In genomic region chr2:100819365-100820345, GRCh38 we compare ENCODE assay signal across 8 cellular contexts. TPM values are rescaled to one million over a fixed set of nuclear protein-coding genes. Genes with fewer than 3 reads are reported as not detected.
DNase-seq lines count a peak whose midpoint lies in the region; ATAC-seq and TF ChIP-seq lines count a peak whose summit lies in the region.

Gene NPAS2, plus strand, starts transcription at chr2:100820139. Its CDS starts 84,616 bp downstream, at chr2:100904755.

- POLR2A ChIA-PET in CD4-positive, alpha-beta T cell (lab: Charles Lee): interaction anchor here (1.0 kb wide), 1 partner anchor 178 kb away, joined by 3 read pairs; no protein-coding TSS in a partner anchor

- no peaks in the 10 kb centered on the region for H3K9me3 ChIP-seq in CD4-positive, alpha-beta T cell (ENCODE audit: control insufficient read depth, low read length)

- no peak within 1 kb of the TSS for H3K27ac Mint-ChIP-seq in CD4-positive, alpha-beta T cell
- H3K27ac Mint-ChIP-seq in natural killer cell: no peak within 1 kb of the TSS

- peaks cover 19% of the 10 kb centered on the region for H3K27me3 ChIP-seq in CD4-positive, alpha-beta T cell (ENCODE audit: control insufficient read depth, insufficient read depth, low read length)

- peaks cover 19% of the 10 kb centered on the region for H3K4me1 Mint-ChIP-seq in CD4-positive, alpha-beta T cell (ENCODE audit: low read depth)
- peaks cover 0 to 6% of the 10 kb centered on the region in 2 donors for H3K4me1 Mint-ChIP-seq in natural killer cell

- peak within 1 kb of the TSS; percentile 77 for H3K4me3 Mint-ChIP-seq in CD4-positive, alpha-beta T cell
- no peak within 1 kb of the TSS for H3K4me3 Mint-ChIP-seq in natural killer cell

- CTCF ChIA-PET in CD4-positive, alpha-beta T cell (lab: Charles Lee): no interaction called here

- no peak within 1 kb of the TSS for H3K27ac ChIP-seq in CD4-positive, alpha-beta T cell (ENCODE audit: low read depth, low read length)
- no peak within 1 kb of the TSS for H3K27ac ChIP-seq in adipose tissue (ENCODE audit: low read depth, low read length)

- no peaks in the 10 kb centered on the region for H3K9me3 Mint-ChIP-seq in CD4-positive, alpha-beta T cell
- H3K9me3 Mint-ChIP-seq in natural killer cell: no peaks in the 10 kb centered on the region

- peak in 4 of 10 experiments; percentile 17 to 36 (median 22) for DNase-seq in CD4-positive, alpha-beta T cell
- DNase-seq in Kasumi-1 (lab: John Stamatoyannopoulos, UW): peak; percentile 10 to 14
- DNase-seq in left ventricle myocardium superior: peak; percentile 77
- DNase-seq in pulmonary artery endothelial cell (ENCODE audit: low read depth, low spot score): peak; percentile 29
- no peak for DNase-seq in natural killer cell

- intact Hi-C loops in CD4-positive, alpha-beta T cell (cut with DNase I, micrococcal nuclease): loop anchor here (2.0 to 10.0 kb wide), 4 partner anchors 165 to 209 kb away; no protein-coding TSS in a partner anchor
- intact Hi-C loops in left ventricle myocardium superior (cut with micrococcal nuclease): loop anchor here (5.0 to 10.0 kb wide), 2 partner anchors 87 to 165 kb away; no protein-coding TSS in a partner anchor
- intact Hi-C loops in natural killer cell (cut with micrococcal nuclease): no loop called here

- WGBS in adipose tissue, 3 donors: 1 to 2% (median 1%) methylated on average over 64 to 105 of the region's 105 CpGs

- H3K27me3 Mint-ChIP-seq in CD4-positive, alpha-beta T cell: peaks cover 46% of the 10 kb centered on the region
- H3K27me3 Mint-ChIP-seq in natural killer cell (ENCODE audit: low read depth in 2 of 2): peaks cover 52 to 79% of the 10 kb centered on the region in 2 donors

- H3K36me3 Mint-ChIP-seq in CD4-positive, alpha-beta T cell (ENCODE audit: low read depth): no peaks in the 10 kb centered on the region
- H3K36me3 Mint-ChIP-seq in natural killer cell: no peaks in the 10 kb centered on the region

- no peak for TF ChIP-seq CTCF in CD4-positive, alpha-beta T cell (IDR thresholded peaks at IDR 0.05)
- no peak for TF ChIP-seq CTCF in natural killer cell (IDR thresholded peaks at IDR 0.05)

- ATAC-seq in CD4-positive, alpha-beta T cell (ENCODE audit: poor library complexity): peak; percentile 57
- peak; percentile 60 for ATAC-seq in left ventricle myocardium superior
- no peak for ATAC-seq in HG03039 (IDR thresholded peaks at IDR 0.05; ENCODE audit: unreplicated experiment)
- ATAC-seq in GM21390 (IDR thresholded peaks at IDR 0.05; ENCODE audit: unreplicated experiment): no peak
- ATAC-seq in natural killer cell: no peak

RNA-seq across cellular contexts. Expression of gene NPAS2, which starts in this region (rescaled TPM):
- 10 to 100 TPM in 1 of 2 experiments, 1 to 10 TPM in 1; 9.8 to 10.7 TPM for total RNA-seq in CD4-positive, alpha-beta T cell
- polyA plus RNA-seq in adipose tissue: 10 to 100 TPM; 12.8 to 15.3 (median 15.0) TPM
- total RNA-seq in left ventricle myocardium superior: 40.9 TPM
- 9.8 and 21.6 TPM in 2 replicates for total RNA-seq in pulmonary artery endothelial cell
- not detected for total RNA-seq in natural killer cell

Comparison
In these comparisons a context has a peak if more than half of its experiments do, and no peak if none do; other contexts are left out.
1. RNA of gene NPAS2 (total RNA-seq): 40.9 TPM in left ventricle myocardium superior (single experiment), 9.8 to 10.7 TPM in CD4-positive, alpha-beta T cell and 9.8 to 21.6 TPM in pulmonary artery endothelial cell; not detected in natural killer cell; every median in the first group is over 10 times any median in the second.
2. ATAC-seq: peak in CD4-positive, alpha-beta T cell (single experiment) and left ventricle myocardium superior (single experiment); none in HG03039 (single experiment), GM21390 (single experiment) and natural killer cell (0 of 3).